In the genomic region with DNA sequence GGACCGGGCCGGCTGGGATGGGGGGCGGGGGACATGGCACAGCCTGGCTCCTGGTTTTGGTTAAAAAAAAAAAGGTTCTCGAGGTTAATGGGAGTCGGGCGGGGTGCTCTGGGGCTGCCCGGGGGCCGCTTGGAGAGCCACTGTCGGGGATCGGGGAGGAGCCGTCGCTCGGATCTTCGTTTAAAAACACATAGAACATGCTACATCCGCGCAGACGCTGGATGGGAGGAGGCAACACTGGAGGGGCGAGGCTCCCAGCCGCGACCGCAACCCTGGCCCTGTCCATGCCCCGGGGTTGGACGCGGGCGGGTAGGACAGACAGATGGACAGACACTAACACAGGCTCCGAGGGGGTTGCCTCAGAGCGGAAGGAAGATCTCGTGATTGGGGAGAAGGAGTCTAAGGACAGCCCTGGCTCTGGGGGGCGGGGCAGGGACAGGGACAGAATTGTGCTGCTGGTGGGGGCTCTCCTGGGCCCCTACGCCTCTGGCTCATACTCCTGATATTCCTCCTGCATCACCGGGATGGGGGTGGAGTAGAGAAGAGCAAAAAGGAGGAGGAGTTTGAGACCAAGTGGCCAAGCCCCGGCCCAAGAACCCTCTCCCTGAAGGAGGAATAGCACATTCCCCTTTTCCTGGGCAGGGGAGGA, we compare ENCODE assay signal across 10 cellular contexts. TPM values are rescaled to one million over a fixed set of nuclear protein-coding genes. Genes with fewer than 3 reads are reported as not detected.
DNase-seq lines count a peak whose midpoint lies in the region; ATAC-seq, FAIRE-seq and TF ChIP-seq lines count a peak whose summit lies in the region.
"Had no signal": no experiment of that assay in that cellular context is flagged by ENCODE, and none has a peak within 500 bp of the region (broad histone marks: within the 10 kb centered on the region; RNA-seq: fewer than 3 reads in every experiment).

No MANE protein-coding gene starts in this region.

- no peak overlapping the region for H3K4ac ChIP-seq in mesendoderm (ENCODE audit: low read depth, low read length)

- TF ChIP-seq CTCF in K562 (IDR thresholded peaks at IDR 0.05 in 2 of 3, conservative IDR thresholded peaks at IDR 0.05 in 1 of 3; ENCODE audit: insufficient read depth in 2 of 3, low read depth in 1 of 3, low read length in 3 of 3) = no peak

- H3K9ac ChIP-seq in BLaER1 treated with 17β-estradiol and CSF1 and Interleukin-3, amounts not matched to agents 10 nM and 100 nM = no peak overlapping the region; a peak in 2 of 22 replicates
- H3K9ac ChIP-seq in K562 (ENCODE audit: insufficient read depth in 1 of 2, low read depth in 2 of 2, low read length in 2 of 2) (peak overlapping the region in 1 of 2 experiments; percentile 71; a peak in 2 of 4 replicates), mesendoderm (ENCODE audit: low read length) (no peak overlapping the region)

- peak overlapping the region; percentile 67 for H2AFZ ChIP-seq in K562 (ENCODE audit: low read depth, low read length)

- TF ChIP-seq POLR2A in K562 (conservative IDR thresholded peaks at IDR 0.05) (no peak), H54 (IDR thresholded peaks at IDR 0.05; ENCODE audit: low read depth, low read length) (no peak)

- H3K36me3 ChIP-seq in BLaER1 treated with 17β-estradiol and CSF1 and Interleukin-3, amounts not matched to agents 10 nM and 100 nM = no peaks in the 10 kb centered on the region
- H3K36me3 ChIP-seq in K562 (ENCODE audit: control insufficient read depth, insufficient read depth, low read length) (no peaks in the 10 kb centered on the region), mesendoderm (ENCODE audit: control insufficient read depth, insufficient read depth, low read length) (no peaks in the 10 kb centered on the region)

- no peak overlapping the region for H4K5ac ChIP-seq in mesendoderm (ENCODE audit: low read length)

- H2AK5ac ChIP-seq in mesendoderm (ENCODE audit: low read length) = no peak overlapping the region

- CTCF ChIA-PET in K562 (lab: Yijun Ruan, JAX; ENCODE audit: low intra/inter-chr PET ratio) = no interaction called here

- FAIRE-seq in K562 (lab: Jason Lieb, UNC) (peak; percentile 62), H54 (lab: Jason Lieb, UNC) (no peak)

- H3K79me1 ChIP-seq in mesendoderm (ENCODE audit: low read length) = no peaks in the 10 kb centered on the region

- intact Hi-C loops in K562 (cut with micrococcal nuclease) = no loop called here

- peaks cover 0 to 8% (median 0%) of the 10 kb centered on the region in 11 experiments; a peak in 2 of 22 replicates for H3K9me3 ChIP-seq in BLaER1 treated with 17β-estradiol and CSF1 and Interleukin-3, amounts not matched to agents 10 nM and 100 nM (replicated peaks in 1 of 11)
- no peaks in the 10 kb centered on the region for H3K9me3 ChIP-seq in K562 (replicated peaks; ENCODE audit: control insufficient read depth, insufficient read depth, low read depth, low read length)

- TF ChIP-seq EP300 in K562 (IDR thresholded peaks at IDR 0.05; ENCODE audit: low read length) = no peak

- POLR2A ChIA-PET in K562 (lab: Yijun Ruan, JAX) = interaction anchor here (1.5 kb wide), 1 partner anchor 10 kb away, joined by 4 read pairs; a partner anchor contains a TSS

- BruUV-seq in K562 (replicated peaks; lab: Mats Ljungman, UMichigan) = no TSS peak

- H3K18ac ChIP-seq in mesendoderm (ENCODE audit: low read length) = no peak overlapping the region

- no peak overlapping the region for H2BK120ac ChIP-seq in mesendoderm (ENCODE audit: low read depth, low read length)

- ATAC-seq in K562 = peak; percentile 33
- ATAC-seq in HG03045 (IDR thresholded peaks at IDR 0.05; ENCODE audit: unreplicated experiment) = no peak

- H2BK5ac ChIP-seq in mesendoderm (ENCODE audit: low read length) = no peak overlapping the region

- no peaks in the 10 kb centered on the region for H3K9me1 ChIP-seq in K562 (ENCODE audit: control insufficient read depth, insufficient read depth, low read length)

- H3K27me3 ChIP-seq in BLaER1 treated with 17β-estradiol and CSF1 and Interleukin-3, amounts not matched to agents 10 nM and 100 nM = peaks cover 25 to 48% (median 41%) of the 10 kb centered on the region in 11 experiments
- H3K27me3 ChIP-seq in K562 (ENCODE audit: control insufficient read depth in 2 of 2, insufficient read depth in 2 of 2, low read length in 2 of 2) = peaks cover 22 to 60% of the 10 kb centered on the region in 2 experiments
- peaks cover 7% of the 10 kb centered on the region for H3K27me3 ChIP-seq in mesendoderm (ENCODE audit: insufficient read depth, low read length, poor library complexity)

- DNase-seq in HCEC 1CT (peak; percentile 19), K562 (ENCODE audit: extremely low read depth in 1 of 4, low spot score in 3 of 4) (peak; percentile 53 to 62 (median 56)), mesendoderm (peak; percentile 56), H54 (ENCODE audit: insufficient read length, low spot score) (no peak), T1000 (lab: John Stamatoyannopoulos, UW) (no peak)
- DNase-seq in effector CD4-positive, alpha-beta T cell = no peak
- DNase-seq: NCI-H2081 treated with DMSO at 0.1 percent for 48 hours had no signal

- peaks cover 33 to 62% (median 50%) of the 10 kb centered on the region in 10 experiments for H3K4me1 ChIP-seq in BLaER1 treated with 17β-estradiol and CSF1 and Interleukin-3, amounts not matched to agents 10 nM and 100 nM
- peaks cover 8 to 34% of the 10 kb centered on the region in 2 experiments for H3K4me1 ChIP-seq in K562 (replicated peaks in 1 of 2; ENCODE audit: control insufficient read depth in 2 of 2, insufficient read depth in 2 of 2, low read length in 2 of 2)
- peaks cover 2% of the 10 kb centered on the region for H3K4me1 ChIP-seq in mesendoderm (ENCODE audit: control insufficient read depth, low read depth, low read length)

- no peak for TF ChIP-seq RAD21 in K562 (CRISPR knock-in tag; conservative IDR thresholded peaks at IDR 0.05 in 1 of 2, IDR thresholded peaks at IDR 0.05 in 1 of 2)

- H3K79me2 ChIP-seq in K562 (ENCODE audit: control insufficient read depth, insufficient read depth, low read length) (no peaks in the 10 kb centered on the region), mesendoderm (ENCODE audit: control insufficient read depth, insufficient read depth, low read length) (no peaks in the 10 kb centered on the region)

- peak overlapping the region; percentile 56 for H3K56ac ChIP-seq in mesendoderm (ENCODE audit: low read length)

- H3K27ac ChIP-seq in BLaER1 treated with 17β-estradiol and CSF1 and Interleukin-3, amounts not matched to agents 10 nM and 100 nM = 0 out of 22 replicates have a peak overlapping the region, but pooled peaks of 2 of the 11 experiments have one; percentile 5 to 16
- H3K27ac ChIP-seq in K562 (ENCODE audit: extremely low read depth, low read depth, low read length) (no peak overlapping the region), mesendoderm (ENCODE audit: low read depth, low read length) (no peak overlapping the region)

- H3K23ac ChIP-seq in mesendoderm (ENCODE audit: low read length) = no peak overlapping the region

- no peak overlapping the region for H2BK15ac ChIP-seq in mesendoderm (replicated peaks; ENCODE audit: low read depth)

- in situ Hi-C loops in K562 (cut with MboI) = no loop called here

- peak overlapping the region; percentile 71 to 90 (median 79) for H3K4me2 ChIP-seq in BLaER1 treated with 17β-estradiol and CSF1 and Interleukin-3, amounts not matched to agents 10 nM and 100 nM
- H3K4me2 ChIP-seq in K562 (ENCODE audit: insufficient read depth, low read length) = peak overlapping the region; percentile 55
- peak overlapping the region; percentile 38 for H3K4me2 ChIP-seq in mesendoderm (ENCODE audit: low read length)

- peaks cover 0 to 25% (median 4%) of the 10 kb centered on the region in 11 experiments; a peak in 9 of 22 replicates for H4K20me1 ChIP-seq in BLaER1 treated with 17β-estradiol and CSF1 and Interleukin-3, amounts not matched to agents 10 nM and 100 nM
- H4K20me1 ChIP-seq in K562 (replicated peaks; ENCODE audit: control insufficient read depth, insufficient read depth, low read length) = peaks cover 3% of the 10 kb centered on the region; the same call in 1 of the 2 replicates

- 2% methylated on average over 25 of the region's 32 CpGs for WGBS in K562 (ENCODE audit: insufficient coverage, low coverage, missing lambda C conversion rate)
- WGBS in mesendoderm (ENCODE audit: extremely low coverage, insufficient coverage, low lambda C conversion rate) = no CpG with 5 or more reads among the region's 32 CpGs

- H3K4me3 ChIP-seq in BLaER1 treated with 17β-estradiol and CSF1 and Interleukin-3, amounts not matched to agents 10 nM and 100 nM = peak overlapping the region in 5 of 10 experiments; percentile 17 to 29 (median 25); a peak in 10 of 20 replicates
- H3K4me3 ChIP-seq in K562 (peak overlapping the region; percentile 24), mesendoderm (ENCODE audit: low read length) (no peak overlapping the region)

- no peak overlapping the region for H4K8ac ChIP-seq in mesendoderm (ENCODE audit: low read depth, low read length)

RNA-seq across cellular contexts. Expression of a gene that starts 9.9 kb away (rescaled TPM):
- total RNA-seq in K562 (2011; cell fraction: chromatin; rRNA removed; ENCODE audit: low replicate concordance) = not detected in 2 replicates
- not detected in 2 replicates for total RNA-seq in K562 (2011; cell fraction: nucleolus; rRNA removed)
- total RNA-seq in K562 (2011; cell fraction: nucleoplasm; rRNA removed) = not detected in 2 replicates
- 0.29 TPM in 1 of 2 replicates, not detected in the other for total RNA-seq in K562 (2014; rRNA removed)
- total RNA-seq in K562 (2014; rRNA removed; fragmentation: Illumina TruSeq; extraction: Trizol) = not detected in 2 replicates
- not detected in 2 replicates for total RNA-seq in K562 (2015; rRNA removed; fragmentation: Illumina TruSeq; extraction: Trizol)
- not detected in 2 replicates for total RNA-seq in K562 (2021)
- 0.11 TPM in 1 of 2 replicates, not detected in the other for polyA plus RNA-seq in K562 (2011; rRNA removed)
- 0.13 TPM in 1 of 2 replicates, not detected in the other for polyA plus RNA-seq in K562 (2011; cell fraction: cytosol; rRNA removed)
- polyA plus RNA-seq in K562 (2011; cell fraction: nucleus; rRNA removed) = 0.11 TPM in 2 replicates
- not detected in 2 replicates for polyA plus RNA-seq in K562 (2012)
- polyA plus RNA-seq in K562 (2014; fragmentation: Illumina TruSeq; extraction: Trizol) = not detected in 2 replicates
- not detected for polyA plus RNA-seq in K562 (2014; fragmentation: Nextera tagmentation; extraction: Ambion mirVana)
- polyA plus RNA-seq in K562 (2014; rRNA removed) = not detected in 2 replicates
- not detected in 2 replicates for polyA minus RNA-seq in K562 (2011; rRNA and poly(A)+ RNA removed)
- polyA minus RNA-seq in K562 (2011; cell fraction: cytosol; rRNA and poly(A)+ RNA removed) = not detected in 2 replicates
- polyA minus RNA-seq in K562 (2011; cell fraction: nucleus; rRNA and poly(A)+ RNA removed) = not detected in 2 replicates
- 1.0 TPM for polyA plus RNA-seq in mesendoderm (2013, experiment 1 of 2)
- polyA plus RNA-seq in mesendoderm (2013, experiment 2 of 2) = 1.4 TPM
- total RNA-seq: urinary bladder had no signal

RNA-seq across cellular contexts. Expression of a gene that starts 10.0 kb away (rescaled TPM):
- not detected in 2 replicates for total RNA-seq in K562 (2011; cell fraction: chromatin; rRNA removed; ENCODE audit: low replicate concordance)
- not detected in 2 replicates for total RNA-seq in K562 (2011; cell fraction: nucleolus; rRNA removed)
- not detected in 2 replicates for total RNA-seq in K562 (2011; cell fraction: nucleoplasm; rRNA removed)
- total RNA-seq in K562 (2014; rRNA removed) = not detected in 2 replicates
- not detected in 2 replicates for total RNA-seq in K562 (2014; rRNA removed; fragmentation: Illumina TruSeq; extraction: Trizol)
- total RNA-seq in K562 (2015; rRNA removed; fragmentation: Illumina TruSeq; extraction: Trizol) = not detected in 2 replicates
- total RNA-seq in K562 (2021) = not detected in 2 replicates
- polyA plus RNA-seq in K562 (2011; rRNA removed) = 0.04 TPM in 1 of 2 replicates, not detected in the other
- polyA plus RNA-seq in K562 (2011; cell fraction: cytosol; rRNA removed) = not detected in 2 replicates
- 0.20 TPM in 1 of 2 replicates, not detected in the other for polyA plus RNA-seq in K562 (2011; cell fraction: nucleus; rRNA removed)
- not detected in 2 replicates for polyA plus RNA-seq in K562 (2012)
- polyA plus RNA-seq in K562 (2014; fragmentation: Illumina TruSeq; extraction: Trizol) = not detected in 2 replicates
- not detected for polyA plus RNA-seq in K562 (2014; fragmentation: Nextera tagmentation; extraction: Ambion mirVana)
- not detected in 2 replicates for polyA plus RNA-seq in K562 (2014; rRNA removed)
- polyA minus RNA-seq in K562 (2011; rRNA and poly(A)+ RNA removed) = not detected in 2 replicates
- polyA minus RNA-seq in K562 (2011; cell fraction: cytosol; rRNA and poly(A)+ RNA removed) = not detected in 2 replicates
- polyA minus RNA-seq in K562 (2011; cell fraction: nucleus; rRNA and poly(A)+ RNA removed) = not detected in 2 replicates
- 0.17 TPM for polyA plus RNA-seq in mesendoderm (2013, experiment 1 of 2)
- polyA plus RNA-seq in mesendoderm (2013, experiment 2 of 2) = 0.11 TPM
- total RNA-seq: urinary bladder had no signal
- polyA plus RNA-seq: urinary bladder had no signal

RNA-seq across cellular contexts. Expression of a gene that starts 10.5 kb away (rescaled TPM):
- total RNA-seq in K562 (2011; cell fraction: chromatin; rRNA removed; ENCODE audit: low replicate concordance) = 4.6 and 13.9 TPM in 2 replicates
- 5.5 and 8.2 TPM in 2 replicates for total RNA-seq in K562 (2011; cell fraction: nucleolus; rRNA removed)
- total RNA-seq in K562 (2011; cell fraction: nucleoplasm; rRNA removed) = 3.7 and 4.8 TPM in 2 replicates
- total RNA-seq in K562 (2014; rRNA removed) (8.8 and 10.4 TPM in 2 replicates), K562 (2014; rRNA removed; fragmentation: Illumina TruSeq; extraction: Trizol) (3.9 and 4.6 TPM in 2 replicates), K562 (2015; rRNA removed; fragmentation: Illumina TruSeq; extraction: Trizol) (4.4 and 4.7 TPM in 2 replicates), K562 (2021) (10.7 and 11.6 TPM in 2 replicates)
- polyA plus RNA-seq in K562 (2011; rRNA removed) (3.3 and 4.0 TPM in 2 replicates), K562 (2014; fragmentation: Illumina TruSeq; extraction: Trizol) (4.8 and 6.3 TPM in 2 replicates), K562 (2014; fragmentation: Nextera tagmentation; extraction: Ambion mirVana) (under 1 TPM; 0.15 to 0.22 TPM), K562 (2014; rRNA removed) (5.1 and 5.8 TPM in 2 replicates)
- 1.5 and 6.8 TPM in 2 replicates for polyA plus RNA-seq in K562 (2011; cell fraction: cytosol; rRNA removed)
- polyA plus RNA-seq in K562 (2011; cell fraction: nucleus; rRNA removed) = 1.5 and 3.7 TPM in 2 replicates
- polyA plus RNA-seq in K562 (2012) = 3.5 and 4.6 TPM in 2 replicates
- 3.8 and 5.3 TPM in 2 replicates for polyA minus RNA-seq in K562 (2011; rRNA and poly(A)+ RNA removed)
- 6.5 and 7.2 TPM in 2 replicates for polyA minus RNA-seq in K562 (2011; cell fraction: cytosol; rRNA and poly(A)+ RNA removed)
- polyA minus RNA-seq in K562 (2011; cell fraction: nucleus; rRNA and poly(A)+ RNA removed) = 2.0 and 2.7 TPM in 2 replicates
- polyA plus RNA-seq in mesendoderm (2013, experiment 1 of 2) = 4.0 TPM
- 4.2 TPM for polyA plus RNA-seq in mesendoderm (2013, experiment 2 of 2)

RNA-seq across cellular contexts. Expression of a gene that starts 26.8 kb away (rescaled TPM):
- 52.6 and 123 TPM in 2 replicates for total RNA-seq in K562 (2011; cell fraction: chromatin; rRNA removed; ENCODE audit: low replicate concordance)
- 102 and 110 TPM in 2 replicates for total RNA-seq in K562 (2011; cell fraction: nucleolus; rRNA removed)
- total RNA-seq in K562 (2011; cell fraction: nucleoplasm; rRNA removed) = 84.3 and 103 TPM in 2 replicates
- total RNA-seq in K562 (2014; rRNA removed) = 31.6 and 43.8 TPM in 2 replicates
- total RNA-seq in K562 (2014; rRNA removed; fragmentation: Illumina TruSeq; extraction: Trizol) = 28.2 and 30.4 TPM in 2 replicates
- total RNA-seq in K562 (2015; rRNA removed; fragmentation: Illumina TruSeq; extraction: Trizol) = 33.5 and 34.5 TPM in 2 replicates
- total RNA-seq in K562 (2021) = 53.3 and 58.3 TPM in 2 replicates
- polyA plus RNA-seq in K562 (2011; rRNA removed) = 38.7 and 44.3 TPM in 2 replicates
- polyA plus RNA-seq in K562 (2011; cell fraction: cytosol; rRNA removed) = 43.2 and 65.5 TPM in 2 replicates
- polyA plus RNA-seq in K562 (2011; cell fraction: nucleus; rRNA removed) = 114 and 153 TPM in 2 replicates
- polyA plus RNA-seq in K562 (2012) = 36.7 and 36.8 TPM in 2 replicates
- polyA plus RNA-seq in K562 (2014; fragmentation: Illumina TruSeq; extraction: Trizol) = 49.9 and 51.9 TPM in 2 replicates
- 1 to 10 TPM in 1 of 2 experiments, under 1 TPM in 1; 0.73 to 2.9 TPM for polyA plus RNA-seq in K562 (2014; fragmentation: Nextera tagmentation; extraction: Ambion mirVana)
- 43.3 and 58.6 TPM in 2 replicates for polyA plus RNA-seq in K562 (2014; rRNA removed)
- polyA minus RNA-seq in K562 (2011; rRNA and poly(A)+ RNA removed) = 24.3 and 45.7 TPM in 2 replicates
- polyA minus RNA-seq in K562 (2011; cell fraction: cytosol; rRNA and poly(A)+ RNA removed) = 30.5 and 31.3 TPM in 2 replicates
- polyA minus RNA-seq in K562 (2011; cell fraction: nucleus; rRNA and poly(A)+ RNA removed) = 18.9 and 21.5 TPM in 2 replicates
- 26.2 TPM for polyA plus RNA-seq in mesendoderm (2013, experiment 1 of 2)
- polyA plus RNA-seq in mesendoderm (2013, experiment 2 of 2) = 27.6 TPM

Comparison
In these comparisons a context has a peak if more than half of its experiments do, and no peak if none do; other contexts are left out.
1. DNase-seq: peak in HCEC 1CT (single experiment), K562 (4 of 4) and mesendoderm (single experiment); none in H54 (single experiment), T1000 (single experiment) and effector CD4-positive, alpha-beta T cell (single experiment).
2. Peak in every context shown above with its lines, with median percentiles within 50 percentile points of each other: H3K4me2 ChIP-seq.